Comparison of ENCODE assay signal across 21 cellular contexts in genomic region chr2:219856602-219857001, GRCh38.
"Had no signal": no experiment of that assay in that cellular context is flagged by ENCODE, and none has a peak within 500 bp of the region (broad histone marks: within the 10 kb centered on the region; RNA-seq: fewer than 3 reads in every experiment).

No MANE protein-coding gene starts in this region.

- H3K36me3 ChIP-seq: esophagus muscularis mucosa, gastrocnemius medialis, tibial nerve, uterus had no signal

- DNase-seq: activated CD4-positive, alpha-beta memory T cell treated with anti-CD3 and anti-CD28 coated beads, Interleukin-2, amount 10 ng/mL, durations not matched to agents 7 days and 5 days; activated CD4-positive, alpha-beta T cell treated with anti-CD3 and anti-CD28 coated beads, Interleukin-2, amount 10 ng/mL, durations not matched to agents 24 days and 14 days; activated gamma-delta T cell treated with Interleukin-2 at 50 U/mL for 16 hours; aorta; central memory CD4-positive, alpha-beta T cell; dermis blood vessel endothelial cell; effector memory CD8-positive, alpha-beta T cell; gastrocnemius medialis; hypothalamus; left ventricle myocardium superior; stimulated activated CD4-positive, alpha-beta T cell treated with anti-CD3 and anti-CD28 coated beads, Interleukin-4, amount 100 ng/mL, for 4 hours; stimulated activated naive CD8-positive, alpha-beta T cell treated with anti-CD3 and anti-CD28 coated beads, Interleukin-15, Interleukin-2, amounts not matched to agents 100 U/mL and 50 U/mL, for 24 hours; T-helper 2 cell; uterus had no signal

- H3K27ac Mint-ChIP-seq: activated CD4-positive, alpha-beta memory T cell treated with anti-CD3 and anti-CD28 coated beads, Interleukin-2, amount 10 ng/mL, durations not matched to agents 7 days and 5 days; activated CD4-positive, alpha-beta T cell treated with anti-CD3 and anti-CD28 coated beads, Interleukin-2, amount 10 ng/mL, durations not matched to agents 24 days and 14 days; activated naive CD4-positive, alpha-beta T cell treated with anti-CD3 and anti-CD28 coated beads, Interleukin-2, amount 50 U/mL, for 72 hours; effector memory CD8-positive, alpha-beta T cell; progenitor cell of endocrine pancreas had no signal

- H3K27me3 Mint-ChIP-seq: activated CD4-positive, alpha-beta memory T cell treated with anti-CD3 and anti-CD28 coated beads, Interleukin-2, amount 10 ng/mL, durations not matched to agents 7 days and 5 days; brain had no signal

- H3K4me3 Mint-ChIP-seq: activated CD4-positive, alpha-beta memory T cell treated with anti-CD3 and anti-CD28 coated beads, Interleukin-2, amount 10 ng/mL, durations not matched to agents 7 days and 5 days; activated CD4-positive, alpha-beta T cell treated with anti-CD3 and anti-CD28 coated beads, Interleukin-2, amount 10 ng/mL, durations not matched to agents 24 days and 14 days; brain; effector memory CD8-positive, alpha-beta T cell had no signal

- H3K27me3 ChIP-seq: tibial nerve, uterus had no signal

- H3K9me3 Mint-ChIP-seq: activated CD4-positive, alpha-beta memory T cell treated with anti-CD3 and anti-CD28 coated beads, Interleukin-2, amount 10 ng/mL, durations not matched to agents 7 days and 5 days; activated CD4-positive, alpha-beta T cell treated with anti-CD3 and anti-CD28 coated beads, Interleukin-2, amount 10 ng/mL, durations not matched to agents 24 days and 14 days; activated naive CD4-positive, alpha-beta T cell treated with anti-CD3 and anti-CD28 coated beads, Interleukin-2, amount 50 U/mL, for 72 hours; effector memory CD8-positive, alpha-beta T cell had no signal

- H3K4me1 ChIP-seq: gastrocnemius medialis, tibial nerve, uterus had no signal

- H3K9me3 ChIP-seq: esophagus muscularis mucosa, gastrocnemius medialis, tibial nerve, uterus had no signal

- H3K27ac ChIP-seq: esophagus muscularis mucosa, gastrocnemius medialis, tibial nerve, uterus, VCaP had no signal

- H3K36me3 Mint-ChIP-seq: activated naive CD4-positive, alpha-beta T cell treated with anti-CD3 and anti-CD28 coated beads, Interleukin-2, amount 50 U/mL, for 72 hours; brain had no signal

- ATAC-seq: activated CD4-positive, CD25-positive, alpha-beta regulatory T cell treated with anti-CD3 and anti-CD28 coated beads, Interleukin-2, amount 50 U/mL, for 24 hours; activated naive CD4-positive, alpha-beta T cell treated with anti-CD3 and anti-CD28 coated beads, Interleukin-2, amount 50 U/mL, for 72 hours; effector memory CD8-positive, alpha-beta T cell; gastrocnemius medialis; left ventricle myocardium superior; stimulated activated naive CD8-positive, alpha-beta T cell treated with anti-CD3 and anti-CD28 coated beads, Interleukin-15, Interleukin-2, amounts not matched to agents 100 U/mL and 50 U/mL, for 24 hours had no signal

- H3K4me3 ChIP-seq: esophagus muscularis mucosa, gastrocnemius medialis, tibial nerve, uterus had no signal

- H3K4me1 Mint-ChIP-seq: activated CD4-positive, alpha-beta memory T cell treated with anti-CD3 and anti-CD28 coated beads, Interleukin-2, amount 10 ng/mL, durations not matched to agents 7 days and 5 days; activated CD4-positive, alpha-beta T cell treated with anti-CD3 and anti-CD28 coated beads, Interleukin-2, amount 10 ng/mL, durations not matched to agents 24 days and 14 days had no signal
